1 cellular context compared by ENCODE assay signal in the genomic region with DNA sequence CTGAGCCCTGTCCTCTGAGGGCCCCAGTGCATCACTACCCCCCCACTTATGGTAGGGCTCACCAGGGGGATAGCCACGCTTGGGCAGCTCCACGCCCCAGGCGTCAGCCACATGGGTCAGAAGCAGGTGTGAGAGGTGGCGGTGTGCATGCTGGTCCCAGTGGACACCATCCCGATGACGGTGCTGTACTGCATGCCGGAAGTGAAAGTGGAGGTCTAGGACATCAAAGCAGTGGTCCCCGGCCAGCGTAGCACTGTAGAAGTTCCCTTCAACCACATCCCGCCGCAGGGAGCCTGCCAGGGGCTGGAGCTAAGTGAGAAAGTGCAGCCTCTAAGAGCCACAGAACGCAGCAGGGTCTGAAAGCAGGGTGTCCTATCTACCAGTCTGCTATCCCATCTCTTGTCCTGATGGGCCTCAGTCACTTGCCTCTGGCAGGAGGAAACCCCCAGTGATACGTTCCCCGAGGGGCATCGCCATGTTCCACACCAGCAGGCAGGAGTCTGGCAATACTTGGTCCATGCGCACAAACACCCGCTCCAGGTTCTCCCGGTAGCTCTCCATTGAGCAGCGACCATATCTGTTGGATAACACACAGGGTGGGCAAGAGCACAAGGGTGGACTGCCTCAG.
TF ChIP-seq lines count a peak whose summit lies in the region.

No MANE protein-coding gene starts in this region.

TF ChIP-seq in GM12878, 131 proteins besides CTCF, POLR2A, EP300 and RAD21:
- TF ChIP-seq JUNB (IDR thresholded peaks at IDR 0.05) (no peak), CREB1 (IDR thresholded peaks at IDR 0.05; ENCODE audit: low read depth) (0 out of 2 replicates have a peak, but pooled peaks have one; percentile 24), NR2F1 (conservative IDR thresholded peaks at IDR 0.05) (peak; percentile 80), PAX8 (IDR thresholded peaks at IDR 0.05) (no peak), EED (IDR thresholded peaks at IDR 0.05; ENCODE audit: low read depth) (peak; percentile 48; the same call in 1 of the 2 replicates), PML (IDR thresholded peaks at IDR 0.05; ENCODE audit: low read length) (no peak), TCF7 (IDR thresholded peaks at IDR 0.05; ENCODE audit: borderline replicate concordance) (peak; percentile 87), MEF2B (IDR thresholded peaks at IDR 0.05; ENCODE audit: partially characterized antibody, poor library complexity, severe bottlenecking) (peak; percentile 49), PAX5 (IDR thresholded peaks at IDR 0.05; ENCODE audit: borderline replicate concordance, low read depth, low read length) (peak; percentile 88; the same call in 1 of the 2 replicates), BCL11A (IDR thresholded peaks at IDR 0.05; ENCODE audit: low read depth, low read length) (peak; percentile 33; the same call in 1 of the 2 replicates), TAF1 (IDR thresholded peaks at IDR 0.05; ENCODE audit: borderline replicate concordance, low read depth, low read length) (no peak), SPI1 (IDR thresholded peaks at IDR 0.05; ENCODE audit: borderline replicate concordance, insufficient read depth, low read depth, low read length) (peak; percentile 42; the same call in 1 of the 2 replicates), CHD2 (IDR thresholded peaks at IDR 0.05; ENCODE audit: borderline replicate concordance, low read depth, low read length) (peak; percentile 36; the same call in 1 of the 2 replicates), BHLHE40 (IDR thresholded peaks at IDR 0.05; ENCODE audit: borderline replicate concordance in 1 of 2, low read depth in 2 of 2, low read length in 1 of 2) (peak; percentile 12 to 79; a peak in 2 of 4 replicates), DPF2 (IDR thresholded peaks at IDR 0.05) (peak; percentile 38; the same call in 1 of the 2 replicates), ZSCAN29 (IDR thresholded peaks at IDR 0.05) (no peak), IRF4 (IDR thresholded peaks at IDR 0.05; ENCODE audit: low read depth, low read length) (0 out of 2 replicates have a peak, but pooled peaks have one; percentile 5), ESRRA (IDR thresholded peaks at IDR 0.05; ENCODE audit: low read length) (no peak), ATF7 (IDR thresholded peaks at IDR 0.05; ENCODE audit: low read depth) (0 out of 2 replicates have a peak, but pooled peaks have one; percentile 15), SMAD1 (IDR thresholded peaks at IDR 0.05; ENCODE audit: low read depth, partially characterized antibody) (no peak), NBN (IDR thresholded peaks at IDR 0.05) (no peak), GABPA (IDR thresholded peaks at IDR 0.05; ENCODE audit: low read depth) (0 out of 2 replicates have a peak, but pooled peaks have one; percentile 31), IKZF1 (conservative IDR thresholded peaks at IDR 0.05) (peak; percentile 78), IKZF2 (IDR thresholded peaks at IDR 0.05) (peak; percentile 40 to 49; a peak in 2 of 4 replicates), RUNX3 (IDR thresholded peaks at IDR 0.05; ENCODE audit: low read length) (peak; percentile 89), TCF12 (IDR thresholded peaks at IDR 0.05; ENCODE audit: low read depth, low read length) (0 out of 2 replicates have a peak, but pooled peaks have one; percentile 16)
- TF ChIP-seq, protein P1, sequence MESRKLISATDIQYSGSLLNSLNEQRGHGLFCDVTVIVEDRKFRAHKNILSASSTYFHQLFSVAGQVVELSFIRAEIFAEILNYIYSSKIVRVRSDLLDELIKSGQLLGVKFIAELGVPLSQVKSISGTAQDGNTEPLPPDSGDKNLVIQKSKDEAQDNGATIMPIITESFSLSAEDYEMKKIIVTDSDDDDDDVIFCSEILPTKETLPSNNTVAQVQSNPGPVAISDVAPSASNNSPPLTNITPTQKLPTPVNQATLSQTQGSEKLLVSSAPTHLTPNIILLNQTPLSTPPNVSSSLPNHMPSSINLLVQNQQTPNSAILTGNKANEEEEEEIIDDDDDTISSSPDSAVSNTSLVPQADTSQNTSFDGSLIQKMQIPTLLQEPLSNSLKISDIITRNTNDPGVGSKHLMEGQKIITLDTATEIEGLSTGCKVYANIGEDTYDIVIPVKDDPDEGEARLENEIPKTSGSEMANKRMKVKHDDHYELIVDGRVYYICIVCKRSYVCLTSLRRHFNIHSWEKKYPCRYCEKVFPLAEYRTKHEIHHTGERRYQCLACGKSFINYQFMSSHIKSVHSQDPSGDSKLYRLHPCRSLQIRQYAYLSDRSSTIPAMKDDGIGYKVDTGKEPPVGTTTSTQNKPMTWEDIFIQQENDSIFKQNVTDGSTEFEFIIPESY (IDR thresholded peaks at IDR 0.05) = no peak
- TF ChIP-seq, protein P2, sequence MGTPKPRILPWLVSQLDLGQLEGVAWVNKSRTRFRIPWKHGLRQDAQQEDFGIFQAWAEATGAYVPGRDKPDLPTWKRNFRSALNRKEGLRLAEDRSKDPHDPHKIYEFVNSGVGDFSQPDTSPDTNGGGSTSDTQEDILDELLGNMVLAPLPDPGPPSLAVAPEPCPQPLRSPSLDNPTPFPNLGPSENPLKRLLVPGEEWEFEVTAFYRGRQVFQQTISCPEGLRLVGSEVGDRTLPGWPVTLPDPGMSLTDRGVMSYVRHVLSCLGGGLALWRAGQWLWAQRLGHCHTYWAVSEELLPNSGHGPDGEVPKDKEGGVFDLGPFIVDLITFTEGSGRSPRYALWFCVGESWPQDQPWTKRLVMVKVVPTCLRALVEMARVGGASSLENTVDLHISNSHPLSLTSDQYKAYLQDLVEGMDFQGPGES (IDR thresholded peaks at IDR 0.05) = no peak
TF ChIP-seq in GM12878: peak in this region for 18.
